Comparison of ENCODE assay signal across 8 cellular contexts in genomic region chr20:47355489-47356219, GRCh38. TPM values are rescaled to one million over a fixed set of nuclear protein-coding genes. Genes with fewer than 3 reads are reported as not detected.
DNase-seq lines count a peak whose midpoint lies in the region; ATAC-seq and TF ChIP-seq lines count a peak whose summit lies in the region.

No MANE protein-coding gene starts in this region.

- H3K27me3 ChIP-seq in heart right ventricle (no peaks in the 10 kb centered on the region), ovary (no peaks in the 10 kb centered on the region)

- H3K27ac ChIP-seq in heart right ventricle = peak overlapping the region; percentile 97 to 99 (median 98)
- peak overlapping the region; percentile 85 to 95 for H3K27ac ChIP-seq in ovary

- ATAC-seq in heart right ventricle = no peak
- ATAC-seq in T-helper 17 cell = no peak
- no peak for ATAC-seq in GM21825 (IDR thresholded peaks at IDR 0.05; ENCODE audit: unreplicated experiment)

- peak overlapping the region; percentile 89 for H3K4me3 Mint-ChIP-seq in T-helper 17 cell

- H3K36me3 ChIP-seq in heart right ventricle (no peaks in the 10 kb centered on the region), ovary (no peaks in the 10 kb centered on the region)

- no peak for TF ChIP-seq EP300 in ovary (IDR thresholded peaks at IDR 0.05)

- H3K4me1 ChIP-seq in heart right ventricle = peaks cover 65 to 100% (median 100%) of the 10 kb centered on the region in 9 donors
- peaks cover 52% of the 10 kb centered on the region for H3K4me1 ChIP-seq in ovary (ENCODE audit: insufficient read depth)

- 23 to 39% methylated on average over 2 of the region's 2 CpGs for WGBS in heart right ventricle, 2 donors
- 23 to 41% (median 25%) methylated on average over 2 of the region's 2 CpGs for WGBS in ovary, 3 donors

- H3K4me1 Mint-ChIP-seq in T-helper 17 cell = peaks cover 54% of the 10 kb centered on the region

- no peaks in the 10 kb centered on the region for H3K36me3 Mint-ChIP-seq in T-helper 17 cell (ENCODE audit: low read depth)

- TF ChIP-seq CTCF in heart right ventricle (IDR thresholded peaks at IDR 0.05) (no peak), epithelial cell of esophagus (IDR thresholded peaks at IDR 0.05; ENCODE audit: insufficient read depth, low read depth, low read length, missing control alignments) (no peak), ovary (IDR thresholded peaks at IDR 0.05) (no peak)

- peak overlapping the region in 6 of 10 donors; percentile 9 to 39 (median 21) for H3K4me3 ChIP-seq in heart right ventricle
- peak overlapping the region; percentile 47 for H3K4me3 ChIP-seq in epithelial cell of esophagus (ENCODE audit: low read length)
- no peak overlapping the region for H3K4me3 ChIP-seq in ovary

- intact Hi-C loops in heart right ventricle (cut with DNase I) (loop anchor here in 3 of 10 donors (2.0 to 5.0 kb wide), 3 partner anchors 37 to 83 kb away; no protein-coding TSS in a partner anchor), cardiac septum (cut with DNase I) (loop anchor here (5.0 kb wide), 1 partner anchor 78 kb away; no protein-coding TSS in a partner anchor), ovary (cut with DNase I) (loop anchor here in 1 of 4 donors (5.0 kb wide), 1 partner anchor 38 kb away; no protein-coding TSS in a partner anchor)

- H3K27ac Mint-ChIP-seq in T-helper 17 cell = peak overlapping the region; percentile 97

- TF ChIP-seq POLR2A in ovary (IDR thresholded peaks at IDR 0.05) = no peak

- H3K9me3 ChIP-seq in heart right ventricle (no peaks in the 10 kb centered on the region), T-helper 17 cell (ENCODE audit: control insufficient read depth, low read length, poor library complexity, severe bottlenecking) (no peaks in the 10 kb centered on the region), ovary (no peaks in the 10 kb centered on the region)

- H3K27me3 Mint-ChIP-seq in T-helper 17 cell = no peaks in the 10 kb centered on the region

- DNase-seq in heart right ventricle = no peak
- DNase-seq in cardiac septum (ENCODE audit: low spot score) = no peak
- no peak for DNase-seq in T-helper 17 cell
- DNase-seq in epithelial cell of esophagus (ENCODE audit: low read depth) = no peak
- DNase-seq in ovary = no peak
- DNase-seq in NCI-H2107 treated with DMSO at 0.1 percent for 48 hours (lab: John Stamatoyannopoulos, UW; ENCODE audit: unreplicated experiment) = no peak
- no peak for DNase-seq in kidney glomerular epithelial cell (lab: John Stamatoyannopoulos, UW)

RNA-seq across cellular contexts. Expression of gene ZMYND8, which starts 0.8 kb away (rescaled TPM):
- total RNA-seq in heart right ventricle = 10 to 100 TPM; 22.0 to 39.0 (median 29.0) TPM
- 10 to 100 TPM in 1 of 2 donors, 1 to 10 TPM in 1; 6.4 to 22.5 TPM for polyA plus RNA-seq in heart right ventricle
- total RNA-seq in cardiac septum = 25.7 TPM
- total RNA-seq in T-helper 17 cell = 10 to 100 TPM; 42.7 to 50.3 TPM
- 10 to 100 TPM; 20.3 to 40.7 (median 31.2) TPM for total RNA-seq in ovary
- 10 to 100 TPM in 1 of 2 donors, 1 to 10 TPM in 1; 8.3 to 23.5 TPM for polyA plus RNA-seq in ovary
